In the genomic region with DNA sequence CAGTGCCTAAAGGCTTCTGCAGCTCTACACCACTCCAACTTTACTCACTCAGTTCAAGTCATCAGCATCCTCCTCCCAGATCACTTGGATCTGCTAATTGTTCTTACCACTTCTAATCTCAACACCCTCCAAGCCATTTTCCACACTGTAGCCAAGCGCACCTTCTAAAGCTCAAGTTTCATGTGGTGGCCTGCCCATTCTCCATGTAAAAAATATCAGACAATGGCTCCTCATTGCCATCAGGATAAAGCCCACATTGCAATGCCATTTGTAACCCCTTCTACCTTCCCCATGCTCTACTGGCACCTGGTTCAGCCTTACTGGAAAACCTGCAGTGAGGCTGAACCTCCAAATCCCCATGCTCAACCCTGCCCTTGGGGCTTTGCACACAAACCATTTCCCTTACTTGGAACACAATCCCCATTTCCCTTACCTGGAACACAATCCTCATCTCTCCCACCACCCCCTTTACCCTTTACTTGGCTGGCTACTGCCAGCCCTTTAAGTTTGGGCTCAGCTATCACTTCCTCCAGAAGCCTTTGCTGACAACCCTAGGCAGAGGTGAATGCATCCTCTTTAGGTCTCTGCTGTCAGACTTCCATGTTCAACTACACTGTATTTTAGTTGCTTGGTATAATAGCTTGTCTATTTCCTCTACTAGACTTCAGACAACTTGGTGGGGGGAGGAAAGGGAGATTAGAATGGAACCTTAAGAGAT, we compare ENCODE assay signal across 24 cellular contexts.
"Had no signal": no experiment of that assay in that cellular context is flagged by ENCODE, and none has a peak within 500 bp of the region (broad histone marks: within the 10 kb centered on the region; RNA-seq: fewer than 3 reads in every experiment).

No MANE protein-coding gene starts in this region.

- H3K27me3 Mint-ChIP-seq: effector memory CD8-positive, alpha-beta T cell had no signal

- H3K27ac Mint-ChIP-seq: activated naive CD4-positive, alpha-beta T cell treated with anti-CD3 and anti-CD28 coated beads, Interleukin-2, amount 50 U/mL, for 24 hours; effector memory CD8-positive, alpha-beta T cell; mesothelial cell of epicardium; natural killer cell; T-helper 2 cell treated with Interferon-gamma antibody and Interleukin-4, amounts not matched to agents 5 μg/mL and 100 μg/mL, for 36 hours; WTC11 had no signal

- H3K27ac ChIP-seq: brain microvascular endothelial cell, colonic mucosa, gastroesophageal sphincter, ovary, stomach, suprapubic skin, uterus had no signal

- H3K4me3 ChIP-seq: colonic mucosa, dorsolateral prefrontal cortex, gastroesophageal sphincter, lung, ovary, stomach, suprapubic skin, uterus had no signal

- H3K36me3 Mint-ChIP-seq: activated naive CD4-positive, alpha-beta T cell treated with anti-CD3 and anti-CD28 coated beads, Interleukin-2, amount 50 U/mL, for 24 hours; mesothelial cell of epicardium; natural killer cell had no signal

- H3K4me1 ChIP-seq: colonic mucosa had no signal

- H3K36me3 ChIP-seq: brain microvascular endothelial cell, colonic mucosa, gastroesophageal sphincter, ovary, stomach, suprapubic skin, uterus had no signal

- H3K27me3 ChIP-seq: brain microvascular endothelial cell, colonic mucosa, dorsolateral prefrontal cortex, gastroesophageal sphincter, ovary, stomach, suprapubic skin, uterus had no signal

- H3K4me3 Mint-ChIP-seq: activated naive CD4-positive, alpha-beta T cell treated with anti-CD3 and anti-CD28 coated beads, Interleukin-2, amount 50 U/mL, for 24 hours; central memory CD8-positive, alpha-beta T cell; effector memory CD8-positive, alpha-beta T cell; mesothelial cell of epicardium; natural killer cell; T-helper 2 cell treated with Interferon-gamma antibody and Interleukin-4, amounts not matched to agents 5 μg/mL and 100 μg/mL, for 36 hours; WTC11 had no signal

- DNase-seq: activated gamma-delta T cell treated with Interleukin-2 at 50 U/mL for 16 hours; activated T-cell treated with anti-CD3 and anti-CD28 coated beads, Interleukin-2, amount 50 U/mL, for 1 hour; aorta; colonic mucosa; effector memory CD8-positive, alpha-beta T cell; natural killer cell; right cardiac atrium; stimulated activated CD4-positive, alpha-beta T cell treated with anti-CD3 and anti-CD28 coated beads, Interleukin-12 subunit alpha, Interleukin-12 subunit beta, amount 100 ng/mL, for 4 hours; stimulated activated CD4-positive, alpha-beta T cell treated with anti-CD3 and anti-CD28 coated beads, Interleukin-4, amount 100 ng/mL, for 4 hours; stomach; uterus had no signal

- H3K9me3 Mint-ChIP-seq: activated naive CD4-positive, alpha-beta T cell treated with anti-CD3 and anti-CD28 coated beads, Interleukin-2, amount 50 U/mL, for 24 hours; central memory CD8-positive, alpha-beta T cell; effector memory CD8-positive, alpha-beta T cell; mesothelial cell of epicardium; natural killer cell; T-helper 2 cell treated with Interferon-gamma antibody and Interleukin-4, amounts not matched to agents 5 μg/mL and 100 μg/mL, for 36 hours; WTC11 had no signal

- H3K9me3 ChIP-seq: colonic mucosa, gastroesophageal sphincter, ovary, stomach, suprapubic skin, uterus had no signal

- FAIRE-seq: islet of Langerhans, TTC549 had no signal

- H3K4me1 Mint-ChIP-seq: activated naive CD4-positive, alpha-beta T cell treated with anti-CD3 and anti-CD28 coated beads, Interleukin-2, amount 50 U/mL, for 24 hours; central memory CD8-positive, alpha-beta T cell; natural killer cell had no signal
